In the genomic region with DNA sequence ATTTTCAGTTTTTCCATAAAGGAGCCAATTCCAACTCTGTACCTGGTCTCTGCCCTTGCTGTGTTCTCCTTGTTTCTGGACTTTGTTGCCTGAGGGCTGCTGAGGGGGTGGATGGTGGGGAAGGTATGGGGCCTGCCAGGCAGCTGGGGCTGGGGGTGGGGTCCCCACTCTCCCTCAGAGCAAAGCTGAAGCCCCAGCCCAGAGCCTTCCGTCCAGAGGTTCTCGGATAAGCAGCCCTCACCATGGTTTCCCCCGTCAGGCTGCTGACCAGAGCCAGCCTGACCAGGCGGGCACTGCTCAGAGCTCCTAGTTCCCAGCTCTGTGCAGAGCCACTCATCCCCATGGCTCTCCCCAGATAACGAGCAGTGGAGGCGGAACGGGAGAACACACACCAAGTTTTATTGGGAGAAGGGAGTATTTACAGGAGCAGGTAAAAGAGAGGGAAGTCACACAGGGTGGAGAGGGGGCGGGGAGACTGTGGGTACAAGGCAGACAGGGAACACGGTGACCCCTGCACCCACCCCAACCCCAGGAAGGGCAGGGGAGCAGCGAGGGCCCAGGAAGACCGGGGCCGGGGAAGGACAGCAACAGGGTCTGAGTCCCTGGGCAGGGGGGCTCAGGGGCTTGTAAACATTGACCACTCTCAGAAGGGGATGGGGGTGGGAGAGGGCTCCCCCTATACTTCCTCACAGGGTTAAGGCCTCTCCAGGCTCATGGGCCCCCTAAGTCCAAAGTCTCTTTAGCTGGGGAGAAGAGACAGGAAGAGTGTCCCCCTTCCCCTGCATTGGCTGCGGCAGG, we compare ENCODE assay signal across 10 cellular contexts. TPM values are rescaled to one million over a fixed set of nuclear protein-coding genes. Genes with fewer than 3 reads are reported as not detected.
A peak's percentile ranks its signal among the peaks of the same experiment; 100 is the strongest.
DNase-seq lines count a peak whose midpoint lies in the region; ATAC-seq lines count a peak whose summit lies in the region.
"Had no signal": no experiment of that assay in that cellular context is flagged by ENCODE, and none has a peak within 500 bp of the region (broad histone marks: within the 10 kb centered on the region; RNA-seq: fewer than 3 reads in every experiment).

No MANE protein-coding gene starts in this region.

- H3K9me3 Mint-ChIP-seq in IgD-negative memory B cell, result no peaks in the 10 kb centered on the region
- H3K9me3 Mint-ChIP-seq in effector memory CD8-positive, alpha-beta T cell, result no peaks in the 10 kb centered on the region

- H3K36me3 Mint-ChIP-seq in IgD-negative memory B cell, result no peaks in the 10 kb centered on the region
- peaks cover 68% of the 10 kb centered on the region for H3K36me3 Mint-ChIP-seq in effector memory CD8-positive, alpha-beta T cell (ENCODE audit: insufficient read depth)

- no peak overlapping the region for H3K4me3 Mint-ChIP-seq in IgD-negative memory B cell
- H3K4me3 Mint-ChIP-seq in effector memory CD8-positive, alpha-beta T cell, result no peak overlapping the region

- no peaks in the 10 kb centered on the region for H3K27me3 Mint-ChIP-seq in IgD-negative memory B cell
- no peaks in the 10 kb centered on the region for H3K27me3 Mint-ChIP-seq in effector memory CD8-positive, alpha-beta T cell

- H3K27ac Mint-ChIP-seq in IgD-negative memory B cell, result peak overlapping the region in 2 of 3 donors; percentile 45 to 77
- H3K27ac Mint-ChIP-seq in effector memory CD8-positive, alpha-beta T cell, result peak overlapping the region; percentile 81 to 86

- H3K4me1 Mint-ChIP-seq in IgD-negative memory B cell, result peaks cover 0 to 5% (median 2%) of the 10 kb centered on the region in 3 donors
- H3K4me1 Mint-ChIP-seq in effector memory CD8-positive, alpha-beta T cell (ENCODE audit: low read depth in 2 of 2), result peaks cover 29 to 35% of the 10 kb centered on the region in 2 donors

- DNase-seq in NCI-H2227 (lab: John Stamatoyannopoulos, UW; ENCODE audit: unreplicated experiment) (peak; percentile 35), NCI-H2227 treated with DMSO at 0.1 percent for 48 hours (lab: John Stamatoyannopoulos, UW) (no peak), putamen (ENCODE audit: low spot score) (peak; percentile 49), NCI-H2029 (lab: John Stamatoyannopoulos, UW) (no peak)
- no peak for DNase-seq in effector memory CD8-positive, alpha-beta T cell
- DNase-seq in activated CD4-positive, alpha-beta T cell treated with anti-CD3 and anti-CD28 coated beads for 4 hours, result no peak
- DNase-seq: NCI-H1436 treated with DMSO at 0.1 percent for 48 hours had no signal

- ATAC-seq in effector memory CD8-positive, alpha-beta T cell (replicated peaks), result no peak
- no peak for ATAC-seq in HG03135 (IDR thresholded peaks at IDR 0.05; ENCODE audit: unreplicated experiment)

RNA-seq across cellular contexts. Expression of a gene that starts 5.8 kb away (rescaled TPM):
- polyA plus RNA-seq in IgD-negative memory B cell, result 62.7 TPM

RNA-seq across cellular contexts. Expression of a gene that starts 14.7 kb away (rescaled TPM):
- polyA plus RNA-seq in IgD-negative memory B cell, result 2.6 TPM

RNA-seq across cellular contexts. Expression of a gene that starts 23.1 kb away (rescaled TPM):
- not detected for polyA plus RNA-seq in IgD-negative memory B cell
- polyA plus RNA-seq: A549 had no signal

RNA-seq across cellular contexts. Expression of a gene that starts 26.6 kb away (rescaled TPM):
- 48.6 TPM for polyA plus RNA-seq in IgD-negative memory B cell

RNA-seq across cellular contexts. Expression of a gene that starts 38.0 kb away (rescaled TPM):
- polyA plus RNA-seq in IgD-negative memory B cell, result 0.44 TPM

Comparison
In these comparisons a context has a peak if more than half of its experiments do, and no peak if none do; other contexts are left out.
1. DNase-seq: peak in NCI-H2227 (single experiment) and putamen (single experiment); none in NCI-H2227 treated with DMSO at 0.1 percent for 48 hours (single experiment), effector memory CD8-positive, alpha-beta T cell (0 of 3), NCI-H2029 (single experiment) and activated CD4-positive, alpha-beta T cell treated with anti-CD3 and anti-CD28 coated beads for 4 hours (0 of 2).